In the genomic region with DNA sequence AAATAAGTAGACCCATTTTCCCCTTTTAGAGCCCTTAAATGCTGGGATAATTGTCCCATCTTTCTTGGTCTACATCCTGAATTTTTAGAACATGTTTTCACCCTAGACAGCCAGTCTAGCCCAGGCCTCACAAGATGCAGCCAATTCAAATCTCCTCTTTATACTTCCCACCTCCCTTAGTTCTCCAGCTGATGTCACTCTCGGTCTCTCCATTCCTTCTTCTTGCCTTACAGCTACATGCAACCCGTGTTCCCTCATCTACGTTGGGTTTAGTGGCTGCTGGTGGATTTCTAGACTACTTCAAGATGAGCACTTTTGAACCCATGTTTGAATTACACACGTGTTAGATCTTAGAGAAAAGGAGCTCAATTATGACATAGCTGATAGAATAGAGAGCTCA, we compare ENCODE assay signal across 14 cellular contexts.
DNase-seq lines count a peak whose midpoint lies in the region; ATAC-seq and TF ChIP-seq lines count a peak whose summit lies in the region.
"Had no signal": no experiment of that assay in that cellular context is flagged by ENCODE, and none has a peak within 500 bp of the region (broad histone marks: within the 10 kb centered on the region; RNA-seq: fewer than 3 reads in every experiment).

No MANE protein-coding gene starts in this region.

- no peaks in the 10 kb centered on the region for H3K27me3 ChIP-seq in HAP-1 (ENCODE audit: low read depth)
- H3K27me3 ChIP-seq: vagina had no signal

- H3K4me1 ChIP-seq in HAP-1: no peaks in the 10 kb centered on the region
- H3K4me1 ChIP-seq: vagina had no signal

- no peak for ATAC-seq in GM21515 (IDR thresholded peaks at IDR 0.05; ENCODE audit: unreplicated experiment)

- TF ChIP-seq CTCF in 22Rv1 (IDR thresholded peaks at IDR 0.05): peak; percentile 15
- no peak for TF ChIP-seq CTCF in RWPE1 (conservative IDR thresholded peaks at IDR 0.05; ENCODE audit: low read depth)

- CTCF ChIA-PET in RWPE1 (lab: Yijun Ruan, JAX): interaction anchor here (1.3 kb wide), 1 partner anchor 9 kb away, joined by 3 read pairs; no protein-coding TSS in a partner anchor

- POLR2A ChIA-PET in RWPE1 (lab: Yijun Ruan, JAX; ENCODE audit: low non-redundant PET): no interaction called here

- H3K27ac ChIP-seq in 22Rv1 (no peak overlapping the region), RWPE1 (no peak overlapping the region)
- H3K27ac ChIP-seq: KMS-11, vagina had no signal

- DNase-seq in EL: peak; percentile 49
- peak; percentile 22 for DNase-seq in NCI-H748 treated with DMSO at 0.1 percent for 48 hours (lab: John Stamatoyannopoulos, UW)
- peak; percentile 38 for DNase-seq in dedifferentiated amniotic fluid mesenchymal stem cell (ENCODE audit: extremely low spot score)
- DNase-seq in HAP-1 (ENCODE audit: low spot score in 2 of 2): no peak
- no peak for DNase-seq in NOMO-1 treated with DMSO at 0.1 percent for 48 hours (lab: John Stamatoyannopoulos, UW; ENCODE audit: unreplicated experiment)
- no peak for DNase-seq in RWPE1 (ENCODE audit: low spot score)
- DNase-seq: activated CD4-positive, alpha-beta T cell treated with anti-CD3 and anti-CD28 coated beads, Interleukin-2, amount 50 U/mL, for 48 hours; effector CD4-positive, alpha-beta T cell; NCI-H446 treated with DMSO at 0.1 percent for 48 hours; SW 1271 had no signal

- H3K36me3 ChIP-seq in HAP-1 (replicated peaks): no peaks in the 10 kb centered on the region
- H3K36me3 ChIP-seq: vagina had no signal

- H3K9me3 ChIP-seq in HAP-1: no peaks in the 10 kb centered on the region
- H3K9me3 ChIP-seq: vagina had no signal

- H3K4me3 ChIP-seq in HAP-1: no peak overlapping the region
- H3K4me3 ChIP-seq: vagina had no signal

- in situ Hi-C loops in HAP-1 (cut with MboI; ENCODE audit: low sequenced_read_pairs): no loop called here

Comparison
In these comparisons a context has a peak if more than half of its experiments do, and no peak if none do; other contexts are left out.
1. DNase-seq: peak in EL (single experiment), NCI-H748 treated with DMSO at 0.1 percent for 48 hours (single experiment) and dedifferentiated amniotic fluid mesenchymal stem cell (single experiment); none in HAP-1 (0 of 2), NOMO-1 treated with DMSO at 0.1 percent for 48 hours (single experiment) and RWPE1 (single experiment).